ENCODE assay signal across 8 cellular contexts in genomic region chr1:155250246-155250632, GRCh38. TPM values are rescaled to one million over a fixed set of nuclear protein-coding genes. Genes with fewer than 3 reads are reported as not detected.
DNase-seq lines count a peak whose midpoint lies in the region; ATAC-seq, FAIRE-seq and TF ChIP-seq lines count a peak whose summit lies in the region.

No MANE protein-coding gene starts in this region.

- no peak for TF ChIP-seq EP300 in H1 (IDR thresholded peaks at IDR 0.05; ENCODE audit: borderline replicate concordance in 1 of 2, low read depth in 2 of 2, low read length in 2 of 2)

- H3K23me2 ChIP-seq in H1 (ENCODE audit: low read depth, low read length): peaks cover 8% of the 10 kb centered on the region; the same call in 1 of the 2 replicates

- H3K79me1 ChIP-seq in H1 (ENCODE audit: low read depth, low read length): no peaks in the 10 kb centered on the region

- H3K36me3 Mint-ChIP-seq in activated CD8-positive, alpha-beta memory T cell treated with anti-CD3 and anti-CD28 coated beads, Interleukin-2, amount 10 ng/mL, durations not matched to agents 7 days and 5 days: peaks cover 4% of the 10 kb centered on the region

- H2BK120ac ChIP-seq in H1 (replicated peaks; ENCODE audit: low read depth, low read length): no peak overlapping the region

- peak overlapping the region; percentile 92 for H4K8ac ChIP-seq in H1 (ENCODE audit: extremely low read depth, insufficient read depth, low read length)

- FAIRE-seq in H1 (lab: Jason Lieb, UNC): no peak

- no peaks in the 10 kb centered on the region for H3K9me3 Mint-ChIP-seq in activated CD8-positive, alpha-beta memory T cell treated with anti-CD3 and anti-CD28 coated beads, Interleukin-2, amount 10 ng/mL, durations not matched to agents 7 days and 5 days (ENCODE audit: low read depth)

- H3K4ac ChIP-seq in H1 (replicated peaks; ENCODE audit: insufficient read length, low read depth, low read length): no peak overlapping the region

- peak overlapping the region; percentile 0 to 91; a peak in 3 of 4 replicates for H3K4me2 ChIP-seq in H1 (ENCODE audit: insufficient read depth in 1 of 2, low read depth in 2 of 2, low read length in 2 of 2)

- in situ Hi-C loops in ACHN (cut with HindIII; ENCODE audit: low pct_ligation_motif_present, low pct_unique_long_range_greater_than_20kb, low sequenced_read_pairs): no loop called here

- TF ChIP-seq CTCF in H1 (IDR thresholded peaks at IDR 0.05; ENCODE audit: control extremely low read depth in 1 of 3, insufficient read depth in 1 of 3, low read depth in 1 of 3, low read length in 3 of 3) (no peak), testis (IDR thresholded peaks at IDR 0.05) (no peak), omental fat pad (IDR thresholded peaks at IDR 0.05) (no peak)

- POLR2A ChIA-PET in H1 (lab: Charles Lee; ENCODE audit: partially characterized antibody): interaction anchor here (0.6 to 7.1 kb wide), 22 partner anchors 11 to 1411 kb away, joined by 3 to 48 read pairs (median 5); partner anchors contain the start of genes CLK2, FDPS, HCN3 and RUSC1

- H3K23ac ChIP-seq in H1 (ENCODE audit: insufficient read length): no peak overlapping the region

- no peak for TF ChIP-seq POLR2A in H1 (IDR thresholded peaks at IDR 0.05; ENCODE audit: control extremely low read depth in 1 of 2, low read depth in 2 of 2, low read length in 2 of 2)
- no peak for TF ChIP-seq POLR2A in testis (IDR thresholded peaks at IDR 0.05)

- H4K5ac ChIP-seq in H1 (ENCODE audit: insufficient read length, low read depth, low read length): peak overlapping the region; percentile 47

- no peak overlapping the region for H2AK5ac ChIP-seq in H1 (ENCODE audit: low read depth, low read length)

- no peaks in the 10 kb centered on the region for H3K27me3 Mint-ChIP-seq in activated CD8-positive, alpha-beta memory T cell treated with anti-CD3 and anti-CD28 coated beads, Interleukin-2, amount 10 ng/mL, durations not matched to agents 7 days and 5 days

- H3K4me3 ChIP-seq in H1 (ENCODE audit: extremely low read depth in 1 of 4, insufficient read depth in 2 of 4, low read depth in 3 of 4, low read length in 4 of 4) (peak overlapping the region; percentile 11 to 64 (median 58)), testis (peak overlapping the region; percentile 5 to 47)

- H3K4me1 ChIP-seq in H1 (replicated peaks in 1 of 4; ENCODE audit: control insufficient read depth in 3 of 4, insufficient read depth in 4 of 4, low read length in 3 of 4) (peaks cover 0 to 19% (median 12%) of the 10 kb centered on the region in 4 experiments; a peak in 6 of 7 replicates), testis (peaks cover 33% of the 10 kb centered on the region)

- ATAC-seq in activated CD8-positive, alpha-beta memory T cell treated with anti-CD3 and anti-CD28 coated beads, Interleukin-2, amount 10 ng/mL, durations not matched to agents 7 days and 5 days: peak; percentile 25
- ATAC-seq in HG03520 (IDR thresholded peaks at IDR 0.05; ENCODE audit: unreplicated experiment): peak; percentile 9
- no peak for ATAC-seq in omental fat pad (ENCODE audit: low FRiP score)

- 0 out of 2 replicates have a peak overlapping the region, but pooled peaks have one; percentile 90 for H2BK15ac ChIP-seq in H1 (ENCODE audit: low read length)

- H3K14ac ChIP-seq in H1 (ENCODE audit: insufficient read length): no peak overlapping the region

- intact Hi-C loops in testis (cut with DNase I; ENCODE audit: low total_unique reads): loop anchor here (10.0 kb wide), 2 partner anchors 75 to 345 kb away; partner anchors contain the start of gene RUSC1

- no peak overlapping the region for H2BK5ac ChIP-seq in H1 (ENCODE audit: low read depth, low read length)

- H3K9me3 ChIP-seq in H1 (ENCODE audit: insufficient read depth in 2 of 2, low read depth in 1 of 2, low read length in 1 of 2) (no peaks in the 10 kb centered on the region), testis (no peaks in the 10 kb centered on the region)

- H3K27me3 ChIP-seq in H1 (replicated peaks in 1 of 4; ENCODE audit: control insufficient read depth in 3 of 4, extremely low read depth in 1 of 4, insufficient read depth in 3 of 4, low read length in 3 of 4) (peaks cover 0 to 9% (median 4%) of the 10 kb centered on the region in 4 experiments; a peak in 2 of 7 replicates), testis (no peaks in the 10 kb centered on the region)

- peak overlapping the region; percentile 76 for H3K27ac Mint-ChIP-seq in activated CD8-positive, alpha-beta memory T cell treated with anti-CD3 and anti-CD28 coated beads, Interleukin-2, amount 10 ng/mL, durations not matched to agents 7 days and 5 days

- H3K4me1 Mint-ChIP-seq in activated CD8-positive, alpha-beta memory T cell treated with anti-CD3 and anti-CD28 coated beads, Interleukin-2, amount 10 ng/mL, durations not matched to agents 7 days and 5 days: peaks cover 36% of the 10 kb centered on the region

- peak overlapping the region; percentile 65 for H3K4me3 Mint-ChIP-seq in activated CD8-positive, alpha-beta memory T cell treated with anti-CD3 and anti-CD28 coated beads, Interleukin-2, amount 10 ng/mL, durations not matched to agents 7 days and 5 days

- H4K20me1 ChIP-seq in H1 (replicated peaks in 1 of 2; ENCODE audit: control insufficient read depth in 1 of 2, insufficient read depth in 2 of 2, low read length in 2 of 2): peaks cover 0 to 5% of the 10 kb centered on the region in 2 experiments

- no peak for DNase-seq in activated CD8-positive, alpha-beta memory T cell treated with anti-CD3 and anti-CD28 coated beads, Interleukin-2, amount 10 ng/mL, durations not matched to agents 7 days and 5 days
- no peak for DNase-seq in activated CD8-positive, alpha-beta memory T cell treated with anti-CD3 and anti-CD28 coated beads, Interleukin-2, amount 50 U/mL, for 48 hours
- DNase-seq in H1 (ENCODE audit: low read depth in 1 of 2, low spot score in 2 of 2): no peak
- DNase-seq in testis: no peak
- DNase-seq in omental fat pad (ENCODE audit: low spot score): no peak
- DNase-seq in ACHN: no peak
- DNase-seq in stimulated activated CD4-positive, alpha-beta T cell treated with anti-CD3 and anti-CD28 coated beads, Interleukin-2, amount 100 ng/mL, for 48 hours: no peak

- H3K56ac ChIP-seq in H1 (replicated peaks; ENCODE audit: insufficient read length, low read depth, low read length): no peak overlapping the region

- H2BK20ac ChIP-seq in H1 (ENCODE audit: low read length): no peak overlapping the region

- H3K36me3 ChIP-seq in H1 (ENCODE audit: control insufficient read depth in 2 of 4, insufficient read depth in 4 of 4, low read length in 3 of 4) (peaks cover 0 to 9% (median 2%) of the 10 kb centered on the region in 4 experiments; a peak in 2 of 8 replicates), testis (ENCODE audit: low read depth, missing control alignments) (no peaks in the 10 kb centered on the region)

- 0 out of 4 replicates have a peak, but pooled peaks cover 0 to 3% of the 10 kb centered on the region in 2 experiments for H3K79me2 ChIP-seq in H1 (ENCODE audit: control insufficient read depth in 1 of 2, insufficient read depth in 2 of 2, low read length in 2 of 2)

- no peak overlapping the region; a peak in 1 of 7 replicates for H3K9ac ChIP-seq in H1 (replicated peaks in 1 of 4; ENCODE audit: extremely low read depth in 1 of 4, low read depth in 3 of 4, low read length in 3 of 4)

- no peak overlapping the region for H2AFZ ChIP-seq in H1 (ENCODE audit: low read length)

- 57% methylated on average over 8 of the region's 28 CpGs; no CpG with 5 or more reads in 1 of the 2 experiments for WGBS in H1 (ENCODE audit: extremely low coverage in 1 of 2, insufficient coverage in 1 of 2, insufficient read length in 1 of 2, insufficient replicate concordance in 2 of 2, low coverage in 1 of 2, low lambda C conversion rate in 2 of 2, missing lambda C conversion rate in 1 of 2), 2 experiments
- 40% methylated on average over 24 of the region's 28 CpGs; no CpG with 5 or more reads in 1 of the 2 donors for WGBS in testis, 2 donors

- H4K91ac ChIP-seq in H1 (replicated peaks; ENCODE audit: insufficient read length, low read length): peak overlapping the region; percentile 60

- CTCF ChIA-PET in activated CD8-positive, alpha-beta memory T cell treated with anti-CD3 and anti-CD28 coated beads, Interleukin-2, amount 10 ng/mL, durations not matched to agents 7 days and 5 days (lab: Charles Lee): interaction anchor here (0.5 to 5.9 kb wide), 59 partner anchors 9 to 816 kb away, joined by 3 to 160 read pairs (median 6); partner anchors contain the start of genes CLK2, FDPS, HCN3 and KRTCAP2
- CTCF ChIA-PET in H1 (lab: Charles Lee; ENCODE audit: partially characterized antibody): interaction anchor here (0.6 to 15.2 kb wide), 56 partner anchors 9 to 868 kb away, joined by 3 to 227 read pairs (median 6); partner anchors contain the start of genes ASH1L, CLK2, FDPS and HCN3

- H3K27ac ChIP-seq in H1 (ENCODE audit: low read depth, low read length) (no peak overlapping the region), testis (no peak overlapping the region)

- no peak for TF ChIP-seq RAD21 in H1 (IDR thresholded peaks at IDR 0.05 in 1 of 2, conservative IDR thresholded peaks at IDR 0.05 in 1 of 2; ENCODE audit: low read depth in 2 of 2, low read length in 2 of 2)

- no peak overlapping the region; the same call in 1 of the 2 replicates for H2BK12ac ChIP-seq in H1 (ENCODE audit: low read depth, low read length)

- H3K18ac ChIP-seq in H1 (ENCODE audit: extremely low read depth, low read length): peak overlapping the region; percentile 17; the same call in 1 of the 2 replicates

RNA-seq across cellular contexts. Expression of gene ENTREP3, which starts 5.0 kb away (rescaled TPM):
- total RNA-seq in activated CD8-positive, alpha-beta memory T cell treated with anti-CD3 and anti-CD28 coated beads, Interleukin-2, amount 10 ng/mL, durations not matched to agents 7 days and 5 days: 10 to 100 TPM; 30.7 to 32.3 TPM
- 52.2 and 55.4 TPM in 2 replicates for total RNA-seq in H1 (2021; fragmentation: NEBNext Ultra II Directional; extraction: Animal tissue kit (Norgen Biotek cat#: 25700))
- polyA plus RNA-seq in H1 (2011; rRNA removed) (22.8 and 39.1 TPM in 2 replicates), testis (ENCODE audit: insufficient read depth, low read depth, low replicate concordance) (27.9 TPM)
- polyA plus RNA-seq in H1 (2011; cell fraction: cytosol; rRNA removed): 16.5 TPM
- 58.2 TPM for polyA plus RNA-seq in H1 (2011; cell fraction: nucleus; rRNA removed)
- 39.5 to 52.0 TPM (median 47.1 TPM) in 4 replicates for polyA plus RNA-seq in H1 (2012, experiment 1 of 2)
- polyA plus RNA-seq in H1 (2012, experiment 2 of 2): 47.8 TPM
- polyA plus RNA-seq in H1 (2013, experiment 1 of 2): 38.5 TPM
- 41.8 TPM for polyA plus RNA-seq in H1 (2013, experiment 2 of 2)
- 8.3 and 11.1 TPM in 2 replicates for polyA minus RNA-seq in H1 (2011; rRNA and poly(A)+ RNA removed)
- polyA minus RNA-seq in H1 (2011; cell fraction: cytosol; rRNA and poly(A)+ RNA removed): 22.6 TPM
- polyA minus RNA-seq in H1 (2011; cell fraction: nucleus; rRNA and poly(A)+ RNA removed): 19.6 TPM
- total RNA-seq in testis (10 to 100 TPM; 14.3 to 15.8 TPM), omental fat pad (10 to 100 TPM in 3 of 4 donors, 1 to 10 TPM in 1; 8.7 to 13.4 (median 11.9) TPM)

RNA-seq across cellular contexts. Expression of gene SCAMP3, which starts 11.9 kb away (rescaled TPM):
- total RNA-seq in activated CD8-positive, alpha-beta memory T cell treated with anti-CD3 and anti-CD28 coated beads, Interleukin-2, amount 10 ng/mL, durations not matched to agents 7 days and 5 days: 100 to 1,000 TPM in 1 of 2 experiments, 10 to 100 TPM in 1; 82.0 to 108 TPM
- total RNA-seq in H1 (2021; fragmentation: NEBNext Ultra II Directional; extraction: Animal tissue kit (Norgen Biotek cat#: 25700)): 48.9 and 50.0 TPM in 2 replicates
- polyA plus RNA-seq in H1 (2011; rRNA removed): 143 and 151 TPM in 2 replicates
- polyA plus RNA-seq in H1 (2011; cell fraction: cytosol; rRNA removed): 87.8 TPM
- polyA plus RNA-seq in H1 (2011; cell fraction: nucleus; rRNA removed): 85.4 TPM
- polyA plus RNA-seq in H1 (2012, experiment 1 of 2): 44.1 to 56.0 TPM (median 54.1 TPM) in 4 replicates
- polyA plus RNA-seq in H1 (2012, experiment 2 of 2): 104 TPM
- polyA plus RNA-seq in H1 (2013, experiment 1 of 2): 63.7 TPM
- 73.0 TPM for polyA plus RNA-seq in H1 (2013, experiment 2 of 2)
- polyA minus RNA-seq in H1 (2011; rRNA and poly(A)+ RNA removed): 54.5 and 60.6 TPM in 2 replicates
- 35.5 TPM for polyA minus RNA-seq in H1 (2011; cell fraction: cytosol; rRNA and poly(A)+ RNA removed)
- polyA minus RNA-seq in H1 (2011; cell fraction: nucleus; rRNA and poly(A)+ RNA removed): 21.9 TPM
- total RNA-seq in testis: 10 to 100 TPM; 70.9 to 80.6 TPM
- 63.0 TPM for polyA plus RNA-seq in testis (ENCODE audit: insufficient read depth, low read depth, low replicate concordance)
- total RNA-seq in omental fat pad: 10 to 100 TPM; 48.2 to 72.9 (median 63.1) TPM

RNA-seq across cellular contexts. Expression of gene CLK2, which starts 23.1 kb away (rescaled TPM):
- total RNA-seq in activated CD8-positive, alpha-beta memory T cell treated with anti-CD3 and anti-CD28 coated beads, Interleukin-2, amount 10 ng/mL, durations not matched to agents 7 days and 5 days: 100 to 1,000 TPM in 1 of 2 experiments, 10 to 100 TPM in 1; 94.8 to 108 TPM
- 58.2 and 62.2 TPM in 2 replicates for total RNA-seq in H1 (2021; fragmentation: NEBNext Ultra II Directional; extraction: Animal tissue kit (Norgen Biotek cat#: 25700))
- 76.0 and 98.8 TPM in 2 replicates for polyA plus RNA-seq in H1 (2011; rRNA removed)
- 73.0 TPM for polyA plus RNA-seq in H1 (2011; cell fraction: cytosol; rRNA removed)
- polyA plus RNA-seq in H1 (2011; cell fraction: nucleus; rRNA removed): 458 TPM
- polyA plus RNA-seq in H1 (2012, experiment 1 of 2): 49.9 to 84.8 TPM (median 77.3 TPM) in 4 replicates
- polyA plus RNA-seq in H1 (2012, experiment 2 of 2): 31.5 TPM
- 59.7 TPM for polyA plus RNA-seq in H1 (2013, experiment 1 of 2)
- polyA plus RNA-seq in H1 (2013, experiment 2 of 2): 53.7 TPM
- polyA minus RNA-seq in H1 (2011; rRNA and poly(A)+ RNA removed): 74.1 and 100 TPM in 2 replicates
- 37.4 TPM for polyA minus RNA-seq in H1 (2011; cell fraction: cytosol; rRNA and poly(A)+ RNA removed)
- polyA minus RNA-seq in H1 (2011; cell fraction: nucleus; rRNA and poly(A)+ RNA removed): 107 TPM
- total RNA-seq in testis: 10 to 100 TPM; 52.8 to 54.1 TPM
- polyA plus RNA-seq in testis (ENCODE audit: insufficient read depth, low read depth, low replicate concordance): 37.0 TPM
- total RNA-seq in omental fat pad: 10 to 100 TPM; 16.9 to 41.3 (median 32.7) TPM

RNA-seq across cellular contexts. Expression of gene HCN3, which starts 27.0 kb away (rescaled TPM):
- total RNA-seq in activated CD8-positive, alpha-beta memory T cell treated with anti-CD3 and anti-CD28 coated beads, Interleukin-2, amount 10 ng/mL, durations not matched to agents 7 days and 5 days: 1 to 10 TPM; 5.4 to 6.1 TPM
- 5.5 and 6.4 TPM in 2 replicates for total RNA-seq in H1 (2021; fragmentation: NEBNext Ultra II Directional; extraction: Animal tissue kit (Norgen Biotek cat#: 25700))
- polyA plus RNA-seq in H1 (2011; rRNA removed) (7.3 and 8.8 TPM in 2 replicates), testis (ENCODE audit: insufficient read depth, low read depth, low replicate concordance) (2.2 TPM)
- 8.3 TPM for polyA plus RNA-seq in H1 (2011; cell fraction: cytosol; rRNA removed)
- 41.0 TPM for polyA plus RNA-seq in H1 (2011; cell fraction: nucleus; rRNA removed)
- 6.4 to 8.9 TPM (median 6.9 TPM) in 4 replicates for polyA plus RNA-seq in H1 (2012, experiment 1 of 2)
- polyA plus RNA-seq in H1 (2012, experiment 2 of 2): 3.6 TPM
- polyA plus RNA-seq in H1 (2013, experiment 1 of 2): 4.6 TPM
- polyA plus RNA-seq in H1 (2013, experiment 2 of 2): 4.7 TPM
- polyA minus RNA-seq in H1 (2011; rRNA and poly(A)+ RNA removed): 4.7 and 8.4 TPM in 2 replicates
- polyA minus RNA-seq in H1 (2011; cell fraction: cytosol; rRNA and poly(A)+ RNA removed): 2.5 TPM
- 7.1 TPM for polyA minus RNA-seq in H1 (2011; cell fraction: nucleus; rRNA and poly(A)+ RNA removed)
- total RNA-seq in testis (1 to 10 TPM; 3.5 to 3.8 TPM), omental fat pad (1 to 10 TPM in 2 of 4 donors, under 1 TPM in 2; 0.36 to 2.3 (median 1.2) TPM)

RNA-seq across cellular contexts. Expression of gene MTX1, which starts 41.7 kb away (rescaled TPM):
- total RNA-seq in activated CD8-positive, alpha-beta memory T cell treated with anti-CD3 and anti-CD28 coated beads, Interleukin-2, amount 10 ng/mL, durations not matched to agents 7 days and 5 days: 10 to 100 TPM; 39.0 to 48.6 TPM
- total RNA-seq in H1 (2021; fragmentation: NEBNext Ultra II Directional; extraction: Animal tissue kit (Norgen Biotek cat#: 25700)): 47.9 and 55.0 TPM in 2 replicates
- polyA plus RNA-seq in H1 (2011; rRNA removed): 131 and 161 TPM in 2 replicates
- 108 TPM for polyA plus RNA-seq in H1 (2011; cell fraction: cytosol; rRNA removed)
- polyA plus RNA-seq in H1 (2011; cell fraction: nucleus; rRNA removed): 98.3 TPM
- 52.9 to 74.3 TPM (median 71.2 TPM) in 4 replicates for polyA plus RNA-seq in H1 (2012, experiment 1 of 2)
- polyA plus RNA-seq in H1 (2012, experiment 2 of 2): 106 TPM
- polyA plus RNA-seq in H1 (2013, experiment 1 of 2): 37.2 TPM
- 36.4 TPM for polyA plus RNA-seq in H1 (2013, experiment 2 of 2)
- 39.0 and 48.9 TPM in 2 replicates for polyA minus RNA-seq in H1 (2011; rRNA and poly(A)+ RNA removed)
- polyA minus RNA-seq in H1 (2011; cell fraction: cytosol; rRNA and poly(A)+ RNA removed): 31.5 TPM
- polyA minus RNA-seq in H1 (2011; cell fraction: nucleus; rRNA and poly(A)+ RNA removed): 29.7 TPM
- 100 to 1,000 TPM in 1 of 2 donors, 10 to 100 TPM in 1; 77.1 to 118 TPM for total RNA-seq in testis
- polyA plus RNA-seq in testis (ENCODE audit: insufficient read depth, low read depth, low replicate concordance): 161 TPM
- total RNA-seq in omental fat pad: 10 to 100 TPM; 38.3 to 52.0 (median 40.8) TPM
